In the genomic region with DNA sequence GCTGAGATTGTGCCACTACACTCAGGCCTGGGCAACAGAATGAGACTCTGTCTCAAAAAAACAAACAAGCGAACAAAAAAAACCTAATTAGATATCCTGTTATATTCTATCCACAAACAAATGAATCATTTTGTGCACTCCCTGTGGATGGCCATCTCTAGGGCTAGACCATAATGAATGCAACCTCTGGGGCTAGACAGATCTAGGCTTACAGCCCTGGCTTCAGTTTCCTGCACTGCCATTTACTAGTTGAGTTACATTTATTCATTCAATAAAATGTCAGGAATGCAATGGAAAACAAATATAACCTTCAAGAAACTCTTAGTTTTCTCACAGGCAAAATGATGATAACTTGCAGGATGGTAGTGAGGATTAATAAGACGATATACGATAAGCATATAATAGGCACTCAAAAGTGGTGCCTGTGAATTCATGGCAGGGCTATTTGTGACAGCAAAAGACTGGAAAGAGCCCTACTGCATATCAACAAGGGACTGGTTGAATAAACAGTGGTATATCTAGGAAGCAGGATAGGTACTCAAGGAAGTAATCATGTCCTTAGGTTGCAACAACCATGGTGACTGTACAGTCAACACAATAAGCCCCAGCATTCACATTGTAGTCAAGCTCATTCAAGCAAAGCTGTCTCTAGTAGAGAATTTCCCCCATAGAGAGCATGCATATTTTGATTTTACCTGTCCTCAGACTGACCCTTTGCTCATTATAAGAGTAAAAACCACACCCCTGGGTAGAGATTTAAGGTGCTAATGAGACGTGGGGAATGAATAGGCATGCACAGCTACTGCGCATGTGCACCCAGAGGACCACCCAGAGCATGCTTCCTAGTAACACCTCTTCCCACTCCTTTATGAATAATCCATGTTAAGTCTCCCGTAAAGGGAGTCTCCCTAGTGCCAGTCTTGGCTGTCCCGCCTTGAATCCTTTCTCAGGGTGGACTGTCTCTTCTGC, we compare ENCODE assay signal across 18 cellular contexts. TPM values are rescaled to one million over a fixed set of nuclear protein-coding genes. Genes with fewer than 3 reads are reported as not detected.
A peak's percentile ranks its signal among the peaks of the same experiment; 100 is the strongest.
DNase-seq lines count a peak whose midpoint lies in the region; ATAC-seq, FAIRE-seq and TF ChIP-seq lines count a peak whose summit lies in the region.
"Had no signal": no experiment of that assay in that cellular context is flagged by ENCODE, and none has a peak within 500 bp of the region (broad histone marks: within the 10 kb centered on the region; RNA-seq: fewer than 3 reads in every experiment).

No MANE protein-coding gene starts in this region.

- H3K18ac ChIP-seq in mesendoderm (ENCODE audit: low read length): no peak overlapping the region

- H3K4me3 ChIP-seq in HAP-1 (no peak overlapping the region), K562 (no peak overlapping the region), GM23338 (no peak overlapping the region), mesendoderm (ENCODE audit: low read length) (no peak overlapping the region)
- H3K4me3 ChIP-seq: BLaER1 had no signal

- no TSS peak for BruUV-seq in K562 (replicated peaks; lab: Mats Ljungman, UMichigan)

- no peak overlapping the region for H4K8ac ChIP-seq in mesendoderm (ENCODE audit: low read depth, low read length)

- no peak overlapping the region for H2BK15ac ChIP-seq in mesendoderm (replicated peaks; ENCODE audit: low read depth)

- CTCF ChIA-PET in K562 (lab: Yijun Ruan, JAX; ENCODE audit: low intra/inter-chr PET ratio): no interaction called here

- H3K27me3 Mint-ChIP-seq in GM23338 (ENCODE audit: insufficient read depth, low read depth, poor library complexity): peaks cover 2% of the 10 kb centered on the region

- H3K4me1 Mint-ChIP-seq in GM23338: no peaks in the 10 kb centered on the region

- H3K27ac Mint-ChIP-seq in GM23338: no peak overlapping the region

- no peaks in the 10 kb centered on the region for H3F3A ChIP-seq in GM23338 (replicated peaks; ENCODE audit: low read depth)

- ATAC-seq in K562 (no peak), GM23338 (no peak)

- H3K4ac ChIP-seq in mesendoderm (ENCODE audit: low read depth, low read length): no peak overlapping the region

- H2BK120ac ChIP-seq in mesendoderm (ENCODE audit: low read depth, low read length): no peak overlapping the region

- no peaks in the 10 kb centered on the region for H3K36me3 Mint-ChIP-seq in GM23338 (ENCODE audit: low read depth)

- no peak overlapping the region for H2AFZ ChIP-seq in K562 (ENCODE audit: low read depth, low read length)
- no peak overlapping the region for H2AFZ ChIP-seq in GM23338

- 0 out of 2 replicates have a peak, but pooled peaks cover 3% of the 10 kb centered on the region for H3K9me2 ChIP-seq in GM23338 (ENCODE audit: insufficient read depth)

- H3K9me1 ChIP-seq in K562 (ENCODE audit: control insufficient read depth, insufficient read depth, low read length): no peaks in the 10 kb centered on the region

- H3K9me3 ChIP-seq in HAP-1 (0 out of 2 replicates have a peak, but pooled peaks cover 5% of the 10 kb centered on the region), K562 (replicated peaks; ENCODE audit: control insufficient read depth, insufficient read depth, low read depth, low read length) (no peaks in the 10 kb centered on the region)
- H3K9me3 ChIP-seq: BLaER1 had no signal

- H3K79me2 ChIP-seq in K562 (ENCODE audit: control insufficient read depth, insufficient read depth, low read length) (no peaks in the 10 kb centered on the region), GM23338 (replicated peaks; ENCODE audit: insufficient read depth) (no peaks in the 10 kb centered on the region), mesendoderm (ENCODE audit: control insufficient read depth, insufficient read depth, low read length) (no peaks in the 10 kb centered on the region)

- POLR2A ChIA-PET in K562 (lab: Yijun Ruan, JAX): no interaction called here

- H3K79me1 ChIP-seq in mesendoderm (ENCODE audit: low read length): no peaks in the 10 kb centered on the region

- TF ChIP-seq POLR2A in K562 (conservative IDR thresholded peaks at IDR 0.05): no peak

- intact Hi-C loops in K562 (cut with micrococcal nuclease): no loop called here

- H2AK5ac ChIP-seq in mesendoderm (ENCODE audit: low read length): no peak overlapping the region

- TF ChIP-seq RAD21 in K562 (CRISPR knock-in tag; conservative IDR thresholded peaks at IDR 0.05 in 1 of 2, IDR thresholded peaks at IDR 0.05 in 1 of 2): no peak

- no peak overlapping the region for H3K4me3 Mint-ChIP-seq in GM23338

- H3K36me3 ChIP-seq in HAP-1 (replicated peaks): no peaks in the 10 kb centered on the region
- no peaks in the 10 kb centered on the region for H3K36me3 ChIP-seq in K562 (ENCODE audit: control insufficient read depth, insufficient read depth, low read length)
- H3K36me3 ChIP-seq in GM23338 (ENCODE audit: insufficient read depth): no peaks in the 10 kb centered on the region
- no peaks in the 10 kb centered on the region for H3K36me3 ChIP-seq in mesendoderm (ENCODE audit: control insufficient read depth, insufficient read depth, low read length)
- H3K36me3 ChIP-seq: BLaER1 had no signal

- H3K4me2 ChIP-seq in K562 (ENCODE audit: insufficient read depth, low read length) (no peak overlapping the region), GM23338 (no peak overlapping the region), mesendoderm (ENCODE audit: low read length) (no peak overlapping the region)
- H3K4me2 ChIP-seq: BLaER1 had no signal

- no peak overlapping the region for H3K23ac ChIP-seq in mesendoderm (ENCODE audit: low read length)

- no peak overlapping the region for H3K9ac ChIP-seq in K562 (ENCODE audit: insufficient read depth in 1 of 2, low read depth in 2 of 2, low read length in 2 of 2)
- H3K9ac ChIP-seq in mesendoderm (ENCODE audit: low read length): no peak overlapping the region
- H3K9ac ChIP-seq: BLaER1 had no signal

- H3K27me3 ChIP-seq in HAP-1 (ENCODE audit: low read depth) (peaks cover 4% of the 10 kb centered on the region; the same call in 1 of the 2 replicates), K562 (ENCODE audit: control insufficient read depth in 2 of 2, insufficient read depth in 2 of 2, low read length in 2 of 2) (peaks cover 5 to 7% of the 10 kb centered on the region in 2 experiments; a peak in 3 of 5 replicates), GM23338 (ENCODE audit: insufficient read depth) (no peaks in the 10 kb centered on the region), mesendoderm (ENCODE audit: insufficient read depth, low read length, poor library complexity) (no peaks in the 10 kb centered on the region)
- H3K27me3 ChIP-seq: BLaER1 had no signal

- DNase-seq in HAP-1 (ENCODE audit: low spot score in 2 of 2): peak; percentile 13 to 21
- DNase-seq in NCI-H187 treated with DMSO at 0.1 percent for 48 hours (lab: John Stamatoyannopoulos, UW): peak; percentile 30
- no peak for DNase-seq in K562 (ENCODE audit: extremely low read depth in 1 of 4, low spot score in 3 of 4)
- peak; percentile 81 for DNase-seq in kidney tubule cell (ENCODE audit: low spot score)
- DNase-seq in GM23338 (ENCODE audit: low spot score): no peak
- DNase-seq in stimulated activated CD4-positive, alpha-beta T cell treated with anti-CD3 and anti-CD28 coated beads, Interleukin-1b, Interleukin-23, amount 100 ng/mL, for 48 hours: no peak
- DNase-seq in mesendoderm: no peak
- DNase-seq in SHP77 (lab: John Stamatoyannopoulos, UW): no peak
- DNase-seq: DMS153, Karpas-422, MM.1S, NCI-H1105 treated with DMSO at 0.1 percent for 48 hours, NCI-H446, NCI-H82, SIG-M5 had no signal

- H4K20me1 ChIP-seq in K562 (replicated peaks; ENCODE audit: control insufficient read depth, insufficient read depth, low read length): no peaks in the 10 kb centered on the region
- H4K20me1 ChIP-seq in GM23338 (replicated peaks; ENCODE audit: insufficient read depth): no peaks in the 10 kb centered on the region
- H4K20me1 ChIP-seq: BLaER1 had no signal

- TF ChIP-seq CTCF in K562 (IDR thresholded peaks at IDR 0.05 in 2 of 3, conservative IDR thresholded peaks at IDR 0.05 in 1 of 3; ENCODE audit: insufficient read depth in 2 of 3, low read depth in 1 of 3, low read length in 3 of 3): no peak
- TF ChIP-seq CTCF in GM23338 (conservative IDR thresholded peaks at IDR 0.05; ENCODE audit: low read depth in 2 of 2): no peak

- no peak for TF ChIP-seq EP300 in K562 (IDR thresholded peaks at IDR 0.05; ENCODE audit: low read length)

- no peak for FAIRE-seq in K562 (lab: Jason Lieb, UNC)
- FAIRE-seq: G401.6, GM12892 had no signal

- 44% methylated on average over 7 of the region's 7 CpGs for WGBS in K562 (ENCODE audit: insufficient coverage, low coverage, missing lambda C conversion rate)
- no CpG with 5 or more reads among the region's 7 CpGs for WGBS in mesendoderm (ENCODE audit: extremely low coverage, insufficient coverage, low lambda C conversion rate)

- no peaks in the 10 kb centered on the region for H3K4me1 ChIP-seq in HAP-1
- H3K4me1 ChIP-seq in K562 (replicated peaks in 1 of 2; ENCODE audit: control insufficient read depth in 2 of 2, insufficient read depth in 2 of 2, low read length in 2 of 2): no peaks in the 10 kb centered on the region
- H3K4me1 ChIP-seq in GM23338 (ENCODE audit: insufficient read depth): no peaks in the 10 kb centered on the region; the same call in 1 of the 2 replicates
- H3K4me1 ChIP-seq in mesendoderm (ENCODE audit: control insufficient read depth, low read depth, low read length): no peaks in the 10 kb centered on the region
- H3K4me1 ChIP-seq: BLaER1 had no signal

- H3K56ac ChIP-seq in mesendoderm (ENCODE audit: low read length): no peak overlapping the region

- H3K27ac ChIP-seq in K562 (ENCODE audit: extremely low read depth, low read depth, low read length) (no peak overlapping the region), GM23338 (ENCODE audit: low read depth) (no peak overlapping the region), mesendoderm (ENCODE audit: low read depth, low read length) (no peak overlapping the region)
- H3K27ac ChIP-seq: BLaER1 had no signal

- in situ Hi-C loops in HAP-1 (cut with MboI; ENCODE audit: low sequenced_read_pairs) (no loop called here), K562 (cut with MboI) (no loop called here)

- no peak overlapping the region for H4K5ac ChIP-seq in mesendoderm (ENCODE audit: low read length)

- no peak overlapping the region for H2BK5ac ChIP-seq in mesendoderm (ENCODE audit: low read length)

- H3K9me3 Mint-ChIP-seq in GM23338: peaks cover 7% of the 10 kb centered on the region

RNA-seq across cellular contexts. Expression of a gene that starts 6.3 kb away (rescaled TPM):
- total RNA-seq in K562 (2011; cell fraction: chromatin; rRNA removed; ENCODE audit: low replicate concordance): 19.2 and 43.1 TPM in 2 replicates
- 12.0 and 14.1 TPM in 2 replicates for total RNA-seq in K562 (2011; cell fraction: nucleolus; rRNA removed)
- total RNA-seq in K562 (2011; cell fraction: nucleoplasm; rRNA removed): 25.6 and 32.9 TPM in 2 replicates
- 37.3 and 37.5 TPM in 2 replicates for total RNA-seq in K562 (2014; rRNA removed)
- total RNA-seq in K562 (2014; rRNA removed; fragmentation: Illumina TruSeq; extraction: Trizol): 42.8 and 50.8 TPM in 2 replicates
- 38.6 and 45.5 TPM in 2 replicates for total RNA-seq in K562 (2015; rRNA removed; fragmentation: Illumina TruSeq; extraction: Trizol)
- 28.5 and 30.0 TPM in 2 replicates for total RNA-seq in K562 (2021)
- 28.5 and 35.1 TPM in 2 replicates for polyA plus RNA-seq in K562 (2011; rRNA removed)
- polyA plus RNA-seq in K562 (2011; cell fraction: cytosol; rRNA removed): 10.9 and 16.7 TPM in 2 replicates
- polyA plus RNA-seq in K562 (2011; cell fraction: nucleus; rRNA removed): 18.9 and 21.9 TPM in 2 replicates
- 19.3 and 25.3 TPM in 2 replicates for polyA plus RNA-seq in K562 (2012)
- 42.1 and 47.0 TPM in 2 replicates for polyA plus RNA-seq in K562 (2014; fragmentation: Illumina TruSeq; extraction: Trizol)
- 10 to 100 TPM; 10.6 to 13.0 TPM for polyA plus RNA-seq in K562 (2014; fragmentation: Nextera tagmentation; extraction: Ambion mirVana)
- 36.6 and 40.6 TPM in 2 replicates for polyA plus RNA-seq in K562 (2014; rRNA removed)
- polyA minus RNA-seq in K562 (2011; rRNA and poly(A)+ RNA removed): 24.9 and 30.1 TPM in 2 replicates
- polyA minus RNA-seq in K562 (2011; cell fraction: cytosol; rRNA and poly(A)+ RNA removed): 9.1 and 14.6 TPM in 2 replicates
- polyA minus RNA-seq in K562 (2011; cell fraction: nucleus; rRNA and poly(A)+ RNA removed): 14.9 and 28.0 TPM in 2 replicates
- total RNA-seq in GM23338 (2014; rRNA removed; shearing (Covaris generic)): 35.1 and 41.6 TPM in 2 replicates
- polyA plus RNA-seq in GM23338 (2016; fragmentation: Nextera tagmentation; extraction: Ambion mirVana): 48.9 and 55.2 TPM in 2 replicates
- 23.9 TPM for polyA plus RNA-seq in mesendoderm (2013, experiment 1 of 2)
- polyA plus RNA-seq in mesendoderm (2013, experiment 2 of 2): 23.5 TPM

Comparison
In these comparisons a context has a peak if more than half of its experiments do, and no peak if none do; other contexts are left out.
1. DNase-seq: peak in HAP-1 (2 of 2), NCI-H187 treated with DMSO at 0.1 percent for 48 hours (single experiment) and kidney tubule cell (single experiment); none in K562 (0 of 4), GM23338 (single experiment), stimulated activated CD4-positive, alpha-beta T cell treated with anti-CD3 and anti-CD28 coated beads, Interleukin-1b, Interleukin-23, amount 100 ng/mL, for 48 hours (single experiment), mesendoderm (single experiment) and SHP77 (0 of 2).